In genomic region chr16:13426279-13426678, GRCh38 we compare ENCODE assay signal across 17 cellular contexts.
DNase-seq lines count a peak whose midpoint lies in the region; FAIRE-seq and TF ChIP-seq lines count a peak whose summit lies in the region.
"Had no signal": no experiment of that assay in that cellular context is flagged by ENCODE, and none has a peak within 500 bp of the region (broad histone marks: within the 10 kb centered on the region; RNA-seq: fewer than 3 reads in every experiment).

No MANE protein-coding gene starts in this region.

- H4K91ac ChIP-seq in H1 (replicated peaks; ENCODE audit: insufficient read length, low read length), result no peak overlapping the region

- DNase-seq in ACHN (peak; percentile 25), GM12865 (ENCODE audit: low read depth) (peak; percentile 45), NCI-H524 treated with DMSO at 0.1 percent for 48 hours (lab: John Stamatoyannopoulos, UW) (peak; percentile 6), H1 (ENCODE audit: low read depth in 1 of 2, low spot score in 2 of 2) (no peak), NCI-H1930 (lab: John Stamatoyannopoulos, UW) (no peak), kidney glomerular epithelial cell (lab: John Stamatoyannopoulos, UW) (no peak)
- no peak for DNase-seq in stimulated activated CD4-positive, alpha-beta T cell treated with anti-CD3 and anti-CD28 coated beads, Interleukin-12 subunit alpha, Interleukin-12 subunit beta, amount 100 ng/mL, for 4 hours
- no peak for DNase-seq in stimulated activated CD4-positive, alpha-beta T cell treated with anti-CD3 and anti-CD28 coated beads, Interleukin-4, amount 100 ng/mL, for 1 hour
- DNase-seq: activated CD4-positive, alpha-beta T cell treated with anti-CD3 and anti-CD28 coated beads for 1 hour; activated naive CD8-positive, alpha-beta T cell treated with anti-CD3 and anti-CD28 coated beads for 36 hours; DMS153; effector CD4-positive, alpha-beta T cell; MG63; stimulated activated naive CD4-positive, alpha-beta T cell treated with Interleukin-2 at 50 U/mL for 16 hours; T-helper 1 cell had no signal

- H3K4me2 ChIP-seq in H1 (ENCODE audit: insufficient read depth in 1 of 2, low read depth in 2 of 2, low read length in 2 of 2), result no peak overlapping the region

- H3K79me1 ChIP-seq in H1 (ENCODE audit: low read depth, low read length), result no peaks in the 10 kb centered on the region

- H2BK20ac ChIP-seq in H1 (ENCODE audit: low read length), result no peak overlapping the region

- H2AFZ ChIP-seq in H1 (ENCODE audit: low read length), result no peak overlapping the region

- no peak overlapping the region for H3K4ac ChIP-seq in H1 (replicated peaks; ENCODE audit: insufficient read length, low read depth, low read length)

- H3K23me2 ChIP-seq in H1 (ENCODE audit: low read depth, low read length), result no peaks in the 10 kb centered on the region

- H2BK5ac ChIP-seq in H1 (ENCODE audit: low read depth, low read length), result no peak overlapping the region

- 72% methylated on average over 5 of the region's 5 CpGs; no CpG with 5 or more reads in 1 of the 2 experiments for WGBS in H1 (ENCODE audit: extremely low coverage in 1 of 2, insufficient coverage in 1 of 2, insufficient read length in 1 of 2, insufficient replicate concordance in 2 of 2, low coverage in 1 of 2, low lambda C conversion rate in 2 of 2, missing lambda C conversion rate in 1 of 2), 2 experiments

- H2BK12ac ChIP-seq in H1 (ENCODE audit: low read depth, low read length), result no peak overlapping the region

- H3K27ac ChIP-seq in H1 (ENCODE audit: low read depth, low read length), result no peak overlapping the region
- H3K27ac ChIP-seq: vagina had no signal

- H2BK15ac ChIP-seq in H1 (ENCODE audit: low read length), result no peak overlapping the region

- TF ChIP-seq CTCF in GM12865 (IDR thresholded peaks at IDR 0.05; ENCODE audit: insufficient read depth, low read depth, low read length, missing control alignments), result peak; percentile 4
- peak; percentile 42 to 89 (median 65) for TF ChIP-seq CTCF in H1 (IDR thresholded peaks at IDR 0.05; ENCODE audit: control extremely low read depth in 1 of 3, insufficient read depth in 1 of 3, low read depth in 1 of 3, low read length in 3 of 3)

- no peaks in the 10 kb centered on the region for H4K20me1 ChIP-seq in H1 (replicated peaks in 1 of 2; ENCODE audit: control insufficient read depth in 1 of 2, insufficient read depth in 2 of 2, low read length in 2 of 2)

- no peak overlapping the region for H4K5ac ChIP-seq in H1 (ENCODE audit: insufficient read length, low read depth, low read length)

- H3K14ac ChIP-seq in H1 (ENCODE audit: insufficient read length), result no peak overlapping the region

- POLR2A ChIA-PET in H1 (lab: Charles Lee; ENCODE audit: partially characterized antibody), result interaction anchor here (0.6 kb wide), 1 partner anchor 529 kb away, joined by 3 read pairs; no protein-coding TSS in a partner anchor

- no peak for TF ChIP-seq POLR2A in H1 (IDR thresholded peaks at IDR 0.05; ENCODE audit: control extremely low read depth in 1 of 2, low read depth in 2 of 2, low read length in 2 of 2)

- no peak overlapping the region for H2AK5ac ChIP-seq in H1 (ENCODE audit: low read depth, low read length)

- H3K56ac ChIP-seq in H1 (replicated peaks; ENCODE audit: insufficient read length, low read depth, low read length), result no peak overlapping the region

- no peak overlapping the region for H2BK120ac ChIP-seq in H1 (replicated peaks; ENCODE audit: low read depth, low read length)

- H3K4me3 ChIP-seq in GM12865 (ENCODE audit: low read depth, low read length) (no peak overlapping the region), H1 (ENCODE audit: extremely low read depth in 1 of 4, insufficient read depth in 2 of 4, low read depth in 3 of 4, low read length in 4 of 4) (no peak overlapping the region)
- H3K4me3 ChIP-seq: MG63, vagina had no signal

- no peak for FAIRE-seq in H1 (lab: Jason Lieb, UNC)
- FAIRE-seq: RCC 7860 had no signal

- CTCF ChIA-PET in H1 (lab: Charles Lee; ENCODE audit: partially characterized antibody), result interaction anchor here (0.6 to 2.2 kb wide), 14 partner anchors 10 to 905 kb away, joined by 3 to 18 read pairs (median 4); no protein-coding TSS in a partner anchor

- peak; percentile 63 to 70 for TF ChIP-seq RAD21 in H1 (IDR thresholded peaks at IDR 0.05 in 1 of 2, conservative IDR thresholded peaks at IDR 0.05 in 1 of 2; ENCODE audit: low read depth in 2 of 2, low read length in 2 of 2)

- H3K27me3 ChIP-seq in H1 (replicated peaks in 1 of 4; ENCODE audit: control insufficient read depth in 3 of 4, extremely low read depth in 1 of 4, insufficient read depth in 3 of 4, low read length in 3 of 4), result no peaks in the 10 kb centered on the region
- H3K27me3 ChIP-seq: MG63, vagina had no signal

- no peak overlapping the region for H4K8ac ChIP-seq in H1 (ENCODE audit: extremely low read depth, insufficient read depth, low read length)

- peaks cover 0 to 3% (median 2%) of the 10 kb centered on the region in 4 experiments; a peak in 3 of 7 replicates for H3K4me1 ChIP-seq in H1 (replicated peaks in 1 of 4; ENCODE audit: control insufficient read depth in 3 of 4, insufficient read depth in 4 of 4, low read length in 3 of 4)
- H3K4me1 ChIP-seq: vagina had no signal

- in situ Hi-C loops in ACHN (cut with HindIII; ENCODE audit: low pct_ligation_motif_present, low pct_unique_long_range_greater_than_20kb, low sequenced_read_pairs), result no loop called here

- H3K36me3 ChIP-seq in H1 (ENCODE audit: control insufficient read depth in 2 of 4, insufficient read depth in 4 of 4, low read length in 3 of 4), result no peaks in the 10 kb centered on the region
- H3K36me3 ChIP-seq: MG63, vagina had no signal

- H3K23ac ChIP-seq in H1 (ENCODE audit: insufficient read length), result no peak overlapping the region

- TF ChIP-seq EP300 in H1 (IDR thresholded peaks at IDR 0.05; ENCODE audit: borderline replicate concordance in 1 of 2, low read depth in 2 of 2, low read length in 2 of 2), result no peak

- H3K9ac ChIP-seq in H1 (replicated peaks in 1 of 4; ENCODE audit: extremely low read depth in 1 of 4, low read depth in 3 of 4, low read length in 3 of 4), result no peak overlapping the region

- H3K18ac ChIP-seq in H1 (ENCODE audit: extremely low read depth, low read length), result no peak overlapping the region

- H3K9me3 ChIP-seq in H1 (ENCODE audit: insufficient read depth in 2 of 2, low read depth in 1 of 2, low read length in 1 of 2), result peaks cover 0 to 3% of the 10 kb centered on the region in 2 experiments; a peak in 1 of 4 replicates
- H3K9me3 ChIP-seq: MG63, vagina had no signal

- no peaks in the 10 kb centered on the region for H3K79me2 ChIP-seq in H1 (ENCODE audit: control insufficient read depth in 1 of 2, insufficient read depth in 2 of 2, low read length in 2 of 2)

TF ChIP-seq in H1, 55 proteins besides CTCF, POLR2A, EP300 and RAD21:
- TF ChIP-seq BCL11A (IDR thresholded peaks at IDR 0.05; ENCODE audit: low read depth in 2 of 2, low read length in 2 of 2) (no peak), TCF12 (IDR thresholded peaks at IDR 0.05; ENCODE audit: low read depth, low read length) (0 out of 2 replicates have a peak, but pooled peaks have one; percentile 18), CHD2 (IDR thresholded peaks at IDR 0.05; ENCODE audit: low read length) (no peak), HDAC6 (IDR thresholded peaks at IDR 0.05; ENCODE audit: low read depth, low read length) (no peak), CHD1 (IDR thresholded peaks at IDR 0.05; ENCODE audit: low read depth, low read length) (no peak)

Comparison
In these comparisons a context has a peak if more than half of its experiments do, and no peak if none do; other contexts are left out.
1. DNase-seq: peak in ACHN (single experiment), GM12865 (single experiment) and NCI-H524 treated with DMSO at 0.1 percent for 48 hours (single experiment); none in H1 (0 of 2), NCI-H1930 (0 of 2), kidney glomerular epithelial cell (single experiment), stimulated activated CD4-positive, alpha-beta T cell treated with anti-CD3 and anti-CD28 coated beads, Interleukin-12 subunit alpha, Interleukin-12 subunit beta, amount 100 ng/mL, for 4 hours (single experiment) and stimulated activated CD4-positive, alpha-beta T cell treated with anti-CD3 and anti-CD28 coated beads, Interleukin-4, amount 100 ng/mL, for 1 hour (single experiment).